8 cellular contexts compared by ENCODE assay signal in genomic region chr15:37135225-37135624, GRCh38. TPM values are rescaled to one million over a fixed set of nuclear protein-coding genes. Genes with fewer than 3 reads are reported as not detected.
A peak's percentile ranks its signal among the peaks of the same experiment; 100 is the strongest.
DNase-seq lines count a peak whose midpoint lies in the region; ATAC-seq, FAIRE-seq and TF ChIP-seq lines count a peak whose summit lies in the region.

No MANE protein-coding gene starts in this region.

- H2AK5ac ChIP-seq in neuronal stem cell (ENCODE audit: low read depth, low read length): no peak overlapping the region

- no peak overlapping the region for H4K91ac ChIP-seq in neuronal stem cell (ENCODE audit: low read depth, low read length, poor library complexity)

- H3K9me3 ChIP-seq in OCI-LY1 (ENCODE audit: low read length) (no peaks in the 10 kb centered on the region), kidney (ENCODE audit: control insufficient read depth in 1 of 2, low read length in 2 of 2) (no peaks in the 10 kb centered on the region), neuronal stem cell (replicated peaks in 1 of 2; ENCODE audit: control insufficient read depth in 2 of 2, insufficient read depth in 1 of 2, low read depth in 1 of 2, low read length in 2 of 2) (no peaks in the 10 kb centered on the region)

- H2BK5ac ChIP-seq in neuronal stem cell (ENCODE audit: low read length): no peak overlapping the region

- TF ChIP-seq CTCF in GM13977 (IDR thresholded peaks at IDR 0.05; ENCODE audit: extremely low read depth, insufficient read depth, missing control alignments) (peak; percentile 31), OCI-LY1 (IDR thresholded peaks at IDR 0.05; ENCODE audit: low read length) (peak; percentile 54), kidney (IDR thresholded peaks at IDR 0.05; ENCODE audit: borderline replicate concordance, extremely low read depth, insufficient read depth) (peak; percentile 15)

- no peaks in the 10 kb centered on the region for H3F3A ChIP-seq in OCI-LY1 (ENCODE audit: insufficient read depth, low read length)

- H3K9me2 ChIP-seq in OCI-LY1 (ENCODE audit: low read depth, low read length): no peaks in the 10 kb centered on the region

- H3K9ac ChIP-seq in OCI-LY1 (ENCODE audit: low read length): no peak overlapping the region
- H3K9ac ChIP-seq in kidney (ENCODE audit: low read length in 2 of 2): no peak overlapping the region
- H3K9ac ChIP-seq in neuronal stem cell (ENCODE audit: low read depth, low read length, poor library complexity): no peak overlapping the region

- H4K8ac ChIP-seq in neuronal stem cell (ENCODE audit: low read depth, low read length): no peak overlapping the region

- no peak overlapping the region for H2BK15ac ChIP-seq in neuronal stem cell (ENCODE audit: low read length)

- peak; percentile 77 for ATAC-seq in HG02798 (IDR thresholded peaks at IDR 0.05; ENCODE audit: poor library complexity, unreplicated experiment)

- H3K4me1 ChIP-seq in OCI-LY1 (ENCODE audit: insufficient read depth, low read length, severe bottlenecking) (no peaks in the 10 kb centered on the region), kidney (ENCODE audit: control insufficient read depth in 1 of 2, insufficient read depth in 1 of 2, low read depth in 1 of 2, low read length in 2 of 2) (no peaks in the 10 kb centered on the region), neuronal stem cell (ENCODE audit: control insufficient read depth in 2 of 2, insufficient read depth in 1 of 2, low read depth in 1 of 2, low read length in 2 of 2) (peaks cover 0 to 2% of the 10 kb centered on the region in 2 donors)

- H3K4ac ChIP-seq in neuronal stem cell (ENCODE audit: low read length): no peak overlapping the region

- in situ Hi-C loops in GM13977 (cut with MboI; ENCODE audit: low pct_unique_long_range_greater_than_20kb, low sequenced_read_pairs, unreplicated experiment): no loop called here

- no peak for FAIRE-seq in kidney (lab: Jason Lieb, UNC)

- H3K4me2 ChIP-seq in OCI-LY1 (ENCODE audit: low read length) (no peak overlapping the region), neuronal stem cell (ENCODE audit: insufficient read depth, low read length, poor library complexity, severe bottlenecking) (no peak overlapping the region)

- H3K23ac ChIP-seq in neuronal stem cell (ENCODE audit: low read depth, low read length, poor library complexity): no peak overlapping the region

- H3K27me3 ChIP-seq in OCI-LY1 (ENCODE audit: insufficient read depth, low read length) (no peaks in the 10 kb centered on the region), neuronal stem cell (ENCODE audit: control insufficient read depth in 3 of 3, insufficient read depth in 3 of 3, low read depth in 1 of 3, low read length in 3 of 3) (no peaks in the 10 kb centered on the region)

- no peak overlapping the region for H2BK120ac ChIP-seq in neuronal stem cell (ENCODE audit: low read depth, low read length)

- WGBS in neuronal stem cell (ENCODE audit: extremely low coverage in 2 of 2, insufficient read length in 2 of 2, insufficient replicate concordance in 1 of 2), 2 donors: no CpG with 5 or more reads among the region's 1 CpG

- no peak overlapping the region for H3K14ac ChIP-seq in neuronal stem cell (ENCODE audit: low read length)

- no peaks in the 10 kb centered on the region for H3K79me2 ChIP-seq in OCI-LY1 (ENCODE audit: insufficient read depth, low read length)

- H3K36me3 ChIP-seq in OCI-LY1 (ENCODE audit: insufficient read depth, low read length) (no peaks in the 10 kb centered on the region), kidney (ENCODE audit: control insufficient read depth in 1 of 2, insufficient read depth in 2 of 2, low read length in 2 of 2) (no peaks in the 10 kb centered on the region), neuronal stem cell (replicated peaks in 1 of 2; ENCODE audit: control insufficient read depth in 2 of 2, insufficient read depth in 2 of 2, low read length in 2 of 2) (no peaks in the 10 kb centered on the region)

- DNase-seq in GM13977 (ENCODE audit: low spot score) (no peak), kidney (no peak), neuronal stem cell (ENCODE audit: low spot score) (no peak), mesenteric fat pad (ENCODE audit: low spot score) (no peak)
- no peak for DNase-seq in stimulated activated CD4-positive, alpha-beta T cell treated with anti-CD3 and anti-CD28 coated beads, Interleukin-1b, Interleukin-23, amount 100 ng/mL, for 48 hours
- DNase-seq in stimulated activated naive CD4-positive, alpha-beta T cell (lab: John Stamatoyannopoulos, UW): no peak

- H3K27ac ChIP-seq in OCI-LY1 (ENCODE audit: low read depth, low read length, poor library complexity, severe bottlenecking): no peak overlapping the region
- no peak overlapping the region for H3K27ac ChIP-seq in kidney (ENCODE audit: low read depth in 2 of 2, low read length in 2 of 2)
- H3K27ac ChIP-seq in neuronal stem cell (replicated peaks; ENCODE audit: low read length): no peak overlapping the region

- H3K4me3 ChIP-seq in OCI-LY1 (ENCODE audit: low read depth, low read length, poor library complexity, severe bottlenecking): no peak overlapping the region
- H3K4me3 ChIP-seq in kidney (ENCODE audit: low read length in 2 of 2): no peak overlapping the region
- H3K4me3 ChIP-seq in neuronal stem cell (ENCODE audit: low read length in 2 of 2): no peak overlapping the region

- no peaks in the 10 kb centered on the region for H4K20me1 ChIP-seq in OCI-LY1 (ENCODE audit: insufficient read depth, low read length)

- no peak overlapping the region for H2AFZ ChIP-seq in OCI-LY1 (ENCODE audit: low read length)
- H2AFZ ChIP-seq in neuronal stem cell (ENCODE audit: low read length): no peak overlapping the region

- H3K79me1 ChIP-seq in neuronal stem cell (ENCODE audit: low read depth, low read length): no peaks in the 10 kb centered on the region

- H2BK12ac ChIP-seq in neuronal stem cell (ENCODE audit: low read length): no peak overlapping the region

- intact Hi-C loops in kidney (cut with DNase I): no loop called here

- H3K18ac ChIP-seq in neuronal stem cell (ENCODE audit: low read length): no peak overlapping the region

RNA-seq across cellular contexts. Expression of gene MEIS2, which starts 34.9 kb away (rescaled TPM):
- total RNA-seq in kidney: 50.9 TPM
- 14.7 TPM for polyA plus RNA-seq in kidney (ENCODE audit: insufficient read depth, low read depth, low replicate concordance)
- polyA plus RNA-seq in neuronal stem cell (2013, experiment 1 of 2): 50.7 TPM
- polyA plus RNA-seq in neuronal stem cell (2013, experiment 2 of 2): 50.7 TPM
- 21.5 TPM for total RNA-seq in mesenteric fat pad
